ENCODE assay signal across 6 cellular contexts in the genomic region with DNA sequence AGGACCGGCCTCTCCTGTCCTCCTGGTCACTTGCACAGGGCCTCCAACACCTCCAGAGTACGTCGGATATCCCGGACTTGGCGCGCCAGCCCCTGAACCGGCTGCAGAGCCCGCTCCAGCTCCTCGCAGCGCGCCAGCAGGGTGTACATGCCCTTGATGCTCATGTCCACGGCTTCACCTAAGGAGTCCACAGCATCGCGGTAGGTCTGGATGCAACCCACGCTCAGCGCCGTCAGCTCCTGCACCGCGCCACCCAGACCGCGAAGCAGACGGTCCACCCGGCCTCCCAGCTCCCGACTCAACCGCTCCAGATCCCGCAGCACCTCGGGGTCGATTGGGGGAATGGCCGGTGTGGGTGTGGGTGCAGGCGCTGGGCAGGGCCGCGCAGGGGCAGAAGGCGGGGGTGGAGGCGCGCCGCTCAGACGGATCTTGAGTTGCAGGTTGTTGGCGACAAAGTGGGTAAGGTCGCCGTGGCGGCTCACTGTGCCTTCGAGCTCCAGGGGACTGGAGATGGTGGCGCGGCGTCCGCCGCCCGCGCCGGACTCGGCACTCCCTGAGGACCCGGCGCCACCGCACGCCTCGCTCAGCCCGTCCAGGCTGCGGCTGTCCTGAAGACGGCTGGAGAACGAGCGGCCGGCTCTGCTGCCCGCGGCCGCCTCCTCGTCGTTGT. TPM values are rescaled to one million over a fixed set of nuclear protein-coding genes. Genes with fewer than 3 reads are reported as not detected.
DNase-seq lines count a peak whose midpoint lies in the region; ATAC-seq and TF ChIP-seq lines count a peak whose summit lies in the region.

No MANE protein-coding gene starts in this region.

- intact Hi-C loops in heart right ventricle (cut with DNase I) (loop anchor here in 6 of 10 donors (5.0 to 10.0 kb wide), 4 partner anchors 33 to 108 kb away; a partner anchor contains a TSS), tibial artery (cut with DNase I; ENCODE audit: low total_unique reads) (no loop called here)

- peaks cover 10% of the 10 kb centered on the region for H3K27me3 Mint-ChIP-seq in CD4-positive, CD25-positive, alpha-beta regulatory T cell

- H3K27me3 ChIP-seq in CD4-positive, CD25-positive, alpha-beta regulatory T cell (ENCODE audit: control insufficient read depth, insufficient read depth, low read length), result no peaks in the 10 kb centered on the region
- H3K27me3 ChIP-seq in SJCRH30 (no peaks in the 10 kb centered on the region), heart right ventricle (no peaks in the 10 kb centered on the region), tibial artery (no peaks in the 10 kb centered on the region)

- peak overlapping the region in 2 of 3 donors; percentile 86 to 92 for H3K27ac Mint-ChIP-seq in CD4-positive, CD25-positive, alpha-beta regulatory T cell

- no peak for TF ChIP-seq CTCF in heart right ventricle (IDR thresholded peaks at IDR 0.05)
- no peak for TF ChIP-seq CTCF in tibial artery (IDR thresholded peaks at IDR 0.05)

- peak; percentile 25 to 48 (median 42) for DNase-seq in CD4-positive, CD25-positive, alpha-beta regulatory T cell
- DNase-seq in SJCRH30, result no peak
- peak in 1 of 2 donors; percentile 41 for DNase-seq in heart right ventricle
- peak in 1 of 2 donors; percentile 76 for DNase-seq in tibial artery
- no peak for DNase-seq in T1000 (lab: John Stamatoyannopoulos, UW)

- ATAC-seq in CD4-positive, CD25-positive, alpha-beta regulatory T cell (ENCODE audit: low read depth in 2 of 2), result no peak
- ATAC-seq in heart right ventricle, result peak in 1 of 8 donors; percentile 1
- no peak for ATAC-seq in GM19351 (IDR thresholded peaks at IDR 0.05; ENCODE audit: unreplicated experiment)

- WGBS in heart right ventricle, 2 donors, result 2 to 3% methylated on average over 58 to 67 of the region's 67 CpGs

- H3K4me3 Mint-ChIP-seq in CD4-positive, CD25-positive, alpha-beta regulatory T cell, result peak overlapping the region in 1 of 4 donors; percentile 89

- H3K9me3 ChIP-seq in CD4-positive, CD25-positive, alpha-beta regulatory T cell (ENCODE audit: control insufficient read depth in 2 of 2, low read length in 2 of 2), result no peaks in the 10 kb centered on the region
- H3K9me3 ChIP-seq in SJCRH30 (replicated peaks) (no peaks in the 10 kb centered on the region), heart right ventricle (no peaks in the 10 kb centered on the region), tibial artery (no peaks in the 10 kb centered on the region)

- H3K36me3 Mint-ChIP-seq in CD4-positive, CD25-positive, alpha-beta regulatory T cell, result no peaks in the 10 kb centered on the region

- H3K4me1 ChIP-seq in CD4-positive, CD25-positive, alpha-beta regulatory T cell (ENCODE audit: control insufficient read depth, insufficient read depth, low read length, poor library complexity, severe bottlenecking), result peaks cover 46% of the 10 kb centered on the region
- H3K4me1 ChIP-seq in SJCRH30 (peaks cover 5% of the 10 kb centered on the region; the same call in 1 of the 2 replicates), heart right ventricle (peaks cover 11 to 65% (median 42%) of the 10 kb centered on the region in 9 donors), tibial artery (peaks cover 0 to 40% (median 35%) of the 10 kb centered on the region in 4 donors)

- H3K27ac ChIP-seq in CD4-positive, CD25-positive, alpha-beta regulatory T cell (ENCODE audit: insufficient read depth, low read length, poor library complexity, severe bottlenecking), result peak overlapping the region; percentile 89
- H3K27ac ChIP-seq in SJCRH30 (no peak overlapping the region), heart right ventricle (peak overlapping the region; percentile 87 to 99 (median 94)), tibial artery (peak overlapping the region; percentile 97 to 98)

- no peaks in the 10 kb centered on the region for H3K9me3 Mint-ChIP-seq in CD4-positive, CD25-positive, alpha-beta regulatory T cell

- H3K4me3 ChIP-seq in CD4-positive, CD25-positive, alpha-beta regulatory T cell (ENCODE audit: low read depth, low read length), result peak overlapping the region; percentile 91
- peak overlapping the region; percentile 74 for H3K4me3 ChIP-seq in SJCRH30
- H3K4me3 ChIP-seq in heart right ventricle, result peak overlapping the region; percentile 29 to 90 (median 82)
- peak overlapping the region; percentile 89 to 93 for H3K4me3 ChIP-seq in tibial artery

- H3K4me1 Mint-ChIP-seq in CD4-positive, CD25-positive, alpha-beta regulatory T cell, result peaks cover 4 to 14% (median 12%) of the 10 kb centered on the region in 4 donors

- no peaks in the 10 kb centered on the region for H3K36me3 ChIP-seq in CD4-positive, CD25-positive, alpha-beta regulatory T cell (ENCODE audit: control insufficient read depth, insufficient read depth, low read length)
- H3K36me3 ChIP-seq in SJCRH30 (no peaks in the 10 kb centered on the region), heart right ventricle (no peaks in the 10 kb centered on the region), tibial artery (no peaks in the 10 kb centered on the region)

RNA-seq across cellular contexts. Expression of a gene that starts 0.8 kb away (rescaled TPM):
- 10.1 TPM for total RNA-seq in CD4-positive, CD25-positive, alpha-beta regulatory T cell
- 10 to 100 TPM; 23.6 to 29.9 (median 25.4) TPM for polyA plus RNA-seq in CD4-positive, CD25-positive, alpha-beta regulatory T cell
- 1.9 and 2.2 TPM in 2 replicates for total RNA-seq in SJCRH30 (2014; rRNA removed; shearing (Covaris generic))
- total RNA-seq in heart right ventricle, result 1 to 10 TPM; 5.3 to 9.4 (median 7.7) TPM
- 10 to 100 TPM in 1 of 2 donors, 1 to 10 TPM in 1; 4.2 to 13.8 TPM for polyA plus RNA-seq in heart right ventricle

RNA-seq across cellular contexts. Expression of a gene that starts 13.0 kb away (rescaled TPM):
- 27.3 TPM for total RNA-seq in CD4-positive, CD25-positive, alpha-beta regulatory T cell
- polyA plus RNA-seq in CD4-positive, CD25-positive, alpha-beta regulatory T cell, result 10 to 100 TPM; 20.6 to 38.9 (median 29.9) TPM
- 13.0 and 19.8 TPM in 2 replicates for total RNA-seq in SJCRH30 (2014; rRNA removed; shearing (Covaris generic))
- total RNA-seq in heart right ventricle, result 10 to 100 TPM in 1 of 10 donors, 1 to 10 TPM in 9; 5.2 to 15.2 (median 7.3) TPM
- polyA plus RNA-seq in heart right ventricle, result 1 to 10 TPM; 4.5 to 7.8 TPM

RNA-seq across cellular contexts. Expression of a gene that starts 21.2 kb away (rescaled TPM):
- 3.7 TPM for total RNA-seq in CD4-positive, CD25-positive, alpha-beta regulatory T cell
- polyA plus RNA-seq in CD4-positive, CD25-positive, alpha-beta regulatory T cell, result 1 to 10 TPM; 1.5 to 5.3 (median 3.4) TPM
- total RNA-seq in SJCRH30 (2014; rRNA removed; shearing (Covaris generic)), result 108 and 113 TPM in 2 replicates
- total RNA-seq in heart right ventricle, result 1 to 10 TPM in 3 of 10 donors, under 1 TPM in 2, not detected in 5; 0.38 to 6.4 (median 1.0) TPM
- polyA plus RNA-seq in heart right ventricle, result 1 to 10 TPM in 1 of 2 donors, under 1 TPM in 1; 0.38 to 1.5 TPM

RNA-seq across cellular contexts. Expression of a gene that starts 26.4 kb away (rescaled TPM):
- 205 TPM for total RNA-seq in CD4-positive, CD25-positive, alpha-beta regulatory T cell
- polyA plus RNA-seq in CD4-positive, CD25-positive, alpha-beta regulatory T cell, result 10 to 100 TPM; 42.7 to 60.4 (median 59.3) TPM
- total RNA-seq in SJCRH30 (2014; rRNA removed; shearing (Covaris generic)), result 6.1 and 7.9 TPM in 2 replicates
- total RNA-seq in heart right ventricle, result 10 to 100 TPM; 46.8 to 67.8 (median 62.7) TPM
- 10 to 100 TPM; 49.0 to 54.3 TPM for polyA plus RNA-seq in heart right ventricle

RNA-seq across cellular contexts. Expression of a gene that starts 37.0 kb away (rescaled TPM):
- total RNA-seq in CD4-positive, CD25-positive, alpha-beta regulatory T cell, result 1,740 TPM
- 1 to 10 TPM; 4.8 to 7.7 (median 6.2) TPM for polyA plus RNA-seq in CD4-positive, CD25-positive, alpha-beta regulatory T cell
- 9.3 and 13.5 TPM in 2 replicates for total RNA-seq in SJCRH30 (2014; rRNA removed; shearing (Covaris generic))
- 100 to 1,000 TPM in 6 of 10 donors, 10 to 100 TPM in 4; 37.4 to 154 (median 112) TPM for total RNA-seq in heart right ventricle
- 100 to 1,000 TPM; 112 to 135 TPM for polyA plus RNA-seq in heart right ventricle

Comparison
In these comparisons a context has a peak if more than half of its experiments do, and no peak if none do; other contexts are left out.
1. DNase-seq: peak in CD4-positive, CD25-positive, alpha-beta regulatory T cell (3 of 3); none in SJCRH30 (0 of 2) and T1000 (single experiment).
2. RNA of a gene that starts 21.2 kb away (total RNA-seq): 108 to 113 TPM in SJCRH30; 3.7 TPM in CD4-positive, CD25-positive, alpha-beta regulatory T cell (single experiment) and 0.38 to 6.4 TPM in heart right ventricle; every median in the first group is over 10 times any median in the second.
3. Peak in every context shown above with its lines, with median percentiles within 50 percentile points of each other: H3K4me3 ChIP-seq.